Comparison of ENCODE assay signal across 2 cellular contexts in the genomic region with DNA sequence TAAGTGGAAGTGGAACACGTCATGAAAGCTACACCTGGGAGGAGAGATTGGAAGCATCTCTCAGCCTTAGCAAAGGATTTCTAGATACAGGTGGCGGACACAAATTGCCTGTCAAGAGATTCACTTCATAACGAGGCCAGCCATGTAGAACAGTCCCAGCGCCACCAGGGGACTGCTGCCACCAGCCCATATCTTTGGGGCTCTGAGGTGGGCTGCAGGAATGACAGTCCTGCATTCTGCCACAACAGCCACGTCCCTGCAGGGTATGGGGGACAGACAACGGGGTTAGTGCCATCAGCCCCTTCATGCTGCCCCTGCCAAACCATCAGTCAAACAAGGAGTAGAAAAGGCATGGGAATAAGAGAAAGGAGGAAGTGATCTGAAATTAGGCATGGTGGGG.
TF ChIP-seq lines count a peak whose summit lies in the region.

No MANE protein-coding gene starts in this region.

TF ChIP-seq in IMR-90, 13 proteins besides CTCF, POLR2A, EP300 and RAD21:
- TF ChIP-seq NFE2L2 (IDR thresholded peaks at IDR 0.05; ENCODE audit: low read depth, low read length) (no peak), MXI1 (IDR thresholded peaks at IDR 0.05; ENCODE audit: borderline replicate concordance, low read depth, low read length) (no peak), MAZ (IDR thresholded peaks at IDR 0.05; ENCODE audit: borderline replicate concordance, low read depth, low read length) (no peak), CHD1 (IDR thresholded peaks at IDR 0.05; ENCODE audit: low read depth, low read length) (no peak), CEBPB (IDR thresholded peaks at IDR 0.05; ENCODE audit: low read depth, low read length) (no peak), FOS (IDR thresholded peaks at IDR 0.05; ENCODE audit: low read depth, low read length) (no peak), RCOR1 (IDR thresholded peaks at IDR 0.05; ENCODE audit: insufficient replicate concordance, low read length) (no peak), BHLHE40 (IDR thresholded peaks at IDR 0.05; ENCODE audit: low read depth, low read length) (no peak), MAFK (IDR thresholded peaks at IDR 0.05; ENCODE audit: low read depth, low read length) (no peak), SMC3 (IDR thresholded peaks at IDR 0.05; ENCODE audit: low read depth, low read length) (no peak), RFX5 (IDR thresholded peaks at IDR 0.05; ENCODE audit: low read depth, low read length) (no peak)
- TF ChIP-seq, protein P1, sequence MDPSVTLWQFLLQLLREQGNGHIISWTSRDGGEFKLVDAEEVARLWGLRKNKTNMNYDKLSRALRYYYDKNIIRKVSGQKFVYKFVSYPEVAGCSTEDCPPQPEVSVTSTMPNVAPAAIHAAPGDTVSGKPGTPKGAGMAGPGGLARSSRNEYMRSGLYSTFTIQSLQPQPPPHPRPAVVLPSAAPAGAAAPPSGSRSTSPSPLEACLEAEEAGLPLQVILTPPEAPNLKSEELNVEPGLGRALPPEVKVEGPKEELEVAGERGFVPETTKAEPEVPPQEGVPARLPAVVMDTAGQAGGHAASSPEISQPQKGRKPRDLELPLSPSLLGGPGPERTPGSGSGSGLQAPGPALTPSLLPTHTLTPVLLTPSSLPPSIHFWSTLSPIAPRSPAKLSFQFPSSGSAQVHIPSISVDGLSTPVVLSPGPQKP (IDR thresholded peaks at IDR 0.05; ENCODE audit: borderline replicate concordance, low read depth, low read length), result no peak
- TF ChIP-seq, protein P2, sequence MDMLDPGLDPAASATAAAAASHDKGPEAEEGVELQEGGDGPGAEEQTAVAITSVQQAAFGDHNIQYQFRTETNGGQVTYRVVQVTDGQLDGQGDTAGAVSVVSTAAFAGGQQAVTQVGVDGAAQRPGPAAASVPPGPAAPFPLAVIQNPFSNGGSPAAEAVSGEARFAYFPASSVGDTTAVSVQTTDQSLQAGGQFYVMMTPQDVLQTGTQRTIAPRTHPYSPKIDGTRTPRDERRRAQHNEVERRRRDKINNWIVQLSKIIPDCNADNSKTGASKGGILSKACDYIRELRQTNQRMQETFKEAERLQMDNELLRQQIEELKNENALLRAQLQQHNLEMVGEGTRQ (IDR thresholded peaks at IDR 0.05; ENCODE audit: low read depth, low read length), result no peak

TF ChIP-seq in H1, 55 proteins besides CTCF, POLR2A, EP300 and RAD21:
- TF ChIP-seq HDAC6 (IDR thresholded peaks at IDR 0.05; ENCODE audit: low read depth, low read length), result no peak
- no peak for TF ChIP-seq JUN (IDR thresholded peaks at IDR 0.05; ENCODE audit: low read depth, low read length)
- TF ChIP-seq KDM1A (IDR thresholded peaks at IDR 0.05; ENCODE audit: borderline replicate concordance, low read length), result no peak
- TF ChIP-seq FOSL1 (IDR thresholded peaks at IDR 0.05; ENCODE audit: insufficient read depth, low read depth, low read length), result no peak
- no peak for TF ChIP-seq CTBP2 (IDR thresholded peaks at IDR 0.05; ENCODE audit: borderline replicate concordance, insufficient read depth, insufficient read length, low read length)
- no peak for TF ChIP-seq HDAC2 (IDR thresholded peaks at IDR 0.05; ENCODE audit: borderline replicate concordance in 1 of 2, low read depth in 2 of 2, low read length in 2 of 2)
- TF ChIP-seq BCL11A (IDR thresholded peaks at IDR 0.05; ENCODE audit: low read depth in 2 of 2, low read length in 2 of 2), result no peak
- TF ChIP-seq, protein P3, sequence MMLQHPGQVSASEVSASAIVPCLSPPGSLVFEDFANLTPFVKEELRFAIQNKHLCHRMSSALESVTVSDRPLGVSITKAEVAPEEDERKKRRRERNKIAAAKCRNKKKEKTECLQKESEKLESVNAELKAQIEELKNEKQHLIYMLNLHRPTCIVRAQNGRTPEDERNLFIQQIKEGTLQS (IDR thresholded peaks at IDR 0.05; ENCODE audit: insufficient read depth, low read depth, low read length), result no peak
- TF ChIP-seq CBX5 (IDR thresholded peaks at IDR 0.05; ENCODE audit: low read depth, low read length), result no peak
- TF ChIP-seq BRCA1 (IDR thresholded peaks at IDR 0.05; ENCODE audit: low read depth, low read length), result no peak
- TF ChIP-seq SP4 (IDR thresholded peaks at IDR 0.05; ENCODE audit: low read length), result no peak
- no peak for TF ChIP-seq ASH2L (IDR thresholded peaks at IDR 0.05; ENCODE audit: low read length)
- no peak for TF ChIP-seq EZH2 (IDR thresholded peaks at IDR 0.05; ENCODE audit: low read depth, low read length, severe bottlenecking)
- TF ChIP-seq PHF8 (conservative IDR thresholded peaks at IDR 0.05; ENCODE audit: low read depth, low read length), result no peak
- TF ChIP-seq CHD1 (IDR thresholded peaks at IDR 0.05; ENCODE audit: low read depth, low read length), result no peak
- TF ChIP-seq, protein P4, sequence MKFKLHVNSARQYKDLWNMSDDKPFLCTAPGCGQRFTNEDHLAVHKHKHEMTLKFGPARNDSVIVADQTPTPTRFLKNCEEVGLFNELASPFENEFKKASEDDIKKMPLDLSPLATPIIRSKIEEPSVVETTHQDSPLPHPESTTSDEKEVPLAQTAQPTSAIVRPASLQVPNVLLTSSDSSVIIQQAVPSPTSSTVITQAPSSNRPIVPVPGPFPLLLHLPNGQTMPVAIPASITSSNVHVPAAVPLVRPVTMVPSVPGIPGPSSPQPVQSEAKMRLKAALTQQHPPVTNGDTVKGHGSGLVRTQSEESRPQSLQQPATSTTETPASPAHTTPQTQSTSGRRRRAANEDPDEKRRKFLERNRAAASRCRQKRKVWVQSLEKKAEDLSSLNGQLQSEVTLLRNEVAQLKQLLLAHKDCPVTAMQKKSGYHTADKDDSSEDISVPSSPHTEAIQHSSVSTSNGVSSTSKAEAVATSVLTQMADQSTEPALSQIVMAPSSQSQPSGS (IDR thresholded peaks at IDR 0.05; ENCODE audit: low read length), result no peak
